Comparison of ENCODE assay signal across 1 cellular context in genomic region chr22:37037669-37038068, GRCh38.
TF ChIP-seq lines count a peak whose summit lies in the region.

No MANE protein-coding gene starts in this region.

TF ChIP-seq in HepG2, 621 proteins besides CTCF, POLR2A, EP300 and RAD21:
- TF ChIP-seq ZFP36L2 (CRISPR knock-in tag; IDR thresholded peaks at IDR 0.05) (no peak), KLF12 (CRISPR knock-in tag; IDR thresholded peaks at IDR 0.05; ENCODE audit: borderline replicate concordance) (no peak), ZNF383 (CRISPR knock-in tag; IDR thresholded peaks at IDR 0.05; ENCODE audit: borderline replicate concordance) (no peak), ZBTB38 (CRISPR knock-in tag; IDR thresholded peaks at IDR 0.05) (peak; percentile 90), HNRNPL (IDR thresholded peaks at IDR 0.05; ENCODE audit: low read depth, low read length) (0 out of 2 replicates have a peak, but pooled peaks have one; percentile 35), ZNF138 (CRISPR knock-in tag; IDR thresholded peaks at IDR 0.05; ENCODE audit: low read depth) (no peak), SCMH1 (CRISPR knock-in tag; IDR thresholded peaks at IDR 0.05; ENCODE audit: borderline replicate concordance) (no peak), MXI1 (IDR thresholded peaks at IDR 0.05; ENCODE audit: borderline replicate concordance, low read depth, low read length) (no peak), ZMYM3 (CRISPR knock-in tag; IDR thresholded peaks at IDR 0.05) (no peak), SAFB2 (CRISPR knock-in tag; IDR thresholded peaks at IDR 0.05; ENCODE audit: borderline replicate concordance, low read depth) (no peak), SRSF9 (IDR thresholded peaks at IDR 0.05; ENCODE audit: borderline replicate concordance, insufficient read depth, low read depth, low read length, poor library complexity, severe bottlenecking) (no peak), SKI (IDR thresholded peaks at IDR 0.05; ENCODE audit: partially characterized antibody) (no peak), ZNF615 (CRISPR knock-in tag; IDR thresholded peaks at IDR 0.05; ENCODE audit: borderline replicate concordance) (no peak), EED (CRISPR knock-in tag; IDR thresholded peaks at IDR 0.05) (no peak), GTF2F1 (IDR thresholded peaks at IDR 0.05; ENCODE audit: low read length) (no peak), ZBTB25 (CRISPR knock-in tag; IDR thresholded peaks at IDR 0.05) (no peak), ZSCAN25 (CRISPR knock-in tag; IDR thresholded peaks at IDR 0.05) (peak; percentile 76; the same call in 1 of the 2 replicates), ZNF761 (CRISPR knock-in tag; conservative IDR thresholded peaks at IDR 0.05) (no peak), ZNF572 (CRISPR knock-in tag; IDR thresholded peaks at IDR 0.05) (no peak), SP5 (CRISPR knock-in tag; IDR thresholded peaks at IDR 0.05; ENCODE audit: borderline replicate concordance, low read depth) (no peak), DRAP1 (CRISPR knock-in tag; IDR thresholded peaks at IDR 0.05) (no peak), NKX3-1 (CRISPR knock-in tag; IDR thresholded peaks at IDR 0.05) (no peak), IRX3 (CRISPR knock-in tag; IDR thresholded peaks at IDR 0.05; ENCODE audit: borderline replicate concordance, low read depth) (no peak), MTF2 (CRISPR knock-in tag; IDR thresholded peaks at IDR 0.05; ENCODE audit: borderline replicate concordance) (no peak), GABPA (IDR thresholded peaks at IDR 0.05; ENCODE audit: low read depth, low read length) (no peak), GABPA (CRISPR knock-in tag; IDR thresholded peaks at IDR 0.05; ENCODE audit: low read depth) (no peak), KDM1A (CRISPR knock-in tag; IDR thresholded peaks at IDR 0.05) (no peak), KDM2A (CRISPR knock-in tag; IDR thresholded peaks at IDR 0.05; ENCODE audit: borderline replicate concordance, low read depth) (no peak), ZNF687 (CRISPR knock-in tag; IDR thresholded peaks at IDR 0.05) (peak; percentile 58), THAP7 (CRISPR knock-in tag; IDR thresholded peaks at IDR 0.05) (no peak), ZNF7 (CRISPR knock-in tag; IDR thresholded peaks at IDR 0.05) (no peak)
- TF ChIP-seq, protein P1, sequence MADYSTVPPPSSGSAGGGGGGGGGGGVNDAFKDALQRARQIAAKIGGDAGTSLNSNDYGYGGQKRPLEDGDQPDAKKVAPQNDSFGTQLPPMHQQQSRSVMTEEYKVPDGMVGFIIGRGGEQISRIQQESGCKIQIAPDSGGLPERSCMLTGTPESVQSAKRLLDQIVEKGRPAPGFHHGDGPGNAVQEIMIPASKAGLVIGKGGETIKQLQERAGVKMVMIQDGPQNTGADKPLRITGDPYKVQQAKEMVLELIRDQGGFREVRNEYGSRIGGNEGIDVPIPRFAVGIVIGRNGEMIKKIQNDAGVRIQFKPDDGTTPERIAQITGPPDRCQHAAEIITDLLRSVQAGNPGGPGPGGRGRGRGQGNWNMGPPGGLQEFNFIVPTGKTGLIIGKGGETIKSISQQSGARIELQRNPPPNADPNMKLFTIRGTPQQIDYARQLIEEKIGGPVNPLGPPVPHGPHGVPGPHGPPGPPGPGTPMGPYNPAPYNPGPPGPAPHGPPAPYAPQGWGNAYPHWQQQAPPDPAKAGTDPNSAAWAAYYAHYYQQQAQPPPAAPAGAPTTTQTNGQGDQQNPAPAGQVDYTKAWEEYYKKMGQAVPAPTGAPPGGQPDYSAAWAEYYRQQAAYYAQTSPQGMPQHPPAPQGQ (CRISPR knock-in tag; IDR thresholded peaks at IDR 0.05; ENCODE audit: borderline replicate concordance), result no peak
- TF ChIP-seq, protein P2, sequence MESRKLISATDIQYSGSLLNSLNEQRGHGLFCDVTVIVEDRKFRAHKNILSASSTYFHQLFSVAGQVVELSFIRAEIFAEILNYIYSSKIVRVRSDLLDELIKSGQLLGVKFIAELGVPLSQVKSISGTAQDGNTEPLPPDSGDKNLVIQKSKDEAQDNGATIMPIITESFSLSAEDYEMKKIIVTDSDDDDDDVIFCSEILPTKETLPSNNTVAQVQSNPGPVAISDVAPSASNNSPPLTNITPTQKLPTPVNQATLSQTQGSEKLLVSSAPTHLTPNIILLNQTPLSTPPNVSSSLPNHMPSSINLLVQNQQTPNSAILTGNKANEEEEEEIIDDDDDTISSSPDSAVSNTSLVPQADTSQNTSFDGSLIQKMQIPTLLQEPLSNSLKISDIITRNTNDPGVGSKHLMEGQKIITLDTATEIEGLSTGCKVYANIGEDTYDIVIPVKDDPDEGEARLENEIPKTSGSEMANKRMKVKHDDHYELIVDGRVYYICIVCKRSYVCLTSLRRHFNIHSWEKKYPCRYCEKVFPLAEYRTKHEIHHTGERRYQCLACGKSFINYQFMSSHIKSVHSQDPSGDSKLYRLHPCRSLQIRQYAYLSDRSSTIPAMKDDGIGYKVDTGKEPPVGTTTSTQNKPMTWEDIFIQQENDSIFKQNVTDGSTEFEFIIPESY (CRISPR knock-in tag; IDR thresholded peaks at IDR 0.05), result peak; percentile 64; the same call in 1 of the 2 replicates
- TF ChIP-seq, protein P3, sequence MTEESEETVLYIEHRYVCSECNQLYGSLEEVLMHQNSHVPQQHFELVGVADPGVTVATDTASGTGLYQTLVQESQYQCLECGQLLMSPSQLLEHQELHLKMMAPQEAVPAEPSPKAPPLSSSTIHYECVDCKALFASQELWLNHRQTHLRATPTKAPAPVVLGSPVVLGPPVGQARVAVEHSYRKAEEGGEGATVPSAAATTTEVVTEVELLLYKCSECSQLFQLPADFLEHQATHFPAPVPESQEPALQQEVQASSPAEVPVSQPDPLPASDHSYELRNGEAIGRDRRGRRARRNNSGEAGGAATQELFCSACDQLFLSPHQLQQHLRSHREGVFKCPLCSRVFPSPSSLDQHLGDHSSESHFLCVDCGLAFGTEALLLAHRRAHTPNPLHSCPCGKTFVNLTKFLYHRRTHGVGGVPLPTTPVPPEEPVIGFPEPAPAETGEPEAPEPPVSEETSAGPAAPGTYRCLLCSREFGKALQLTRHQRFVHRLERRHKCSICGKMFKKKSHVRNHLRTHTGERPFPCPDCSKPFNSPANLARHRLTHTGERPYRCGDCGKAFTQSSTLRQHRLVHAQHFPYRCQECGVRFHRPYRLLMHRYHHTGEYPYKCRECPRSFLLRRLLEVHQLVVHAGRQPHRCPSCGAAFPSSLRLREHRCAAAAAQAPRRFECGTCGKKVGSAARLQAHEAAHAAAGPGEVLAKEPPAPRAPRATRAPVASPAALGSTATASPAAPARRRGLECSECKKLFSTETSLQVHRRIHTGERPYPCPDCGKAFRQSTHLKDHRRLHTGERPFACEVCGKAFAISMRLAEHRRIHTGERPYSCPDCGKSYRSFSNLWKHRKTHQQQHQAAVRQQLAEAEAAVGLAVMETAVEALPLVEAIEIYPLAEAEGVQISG (CRISPR knock-in tag; IDR thresholded peaks at IDR 0.05), result no peak
- TF ChIP-seq, protein P4, sequence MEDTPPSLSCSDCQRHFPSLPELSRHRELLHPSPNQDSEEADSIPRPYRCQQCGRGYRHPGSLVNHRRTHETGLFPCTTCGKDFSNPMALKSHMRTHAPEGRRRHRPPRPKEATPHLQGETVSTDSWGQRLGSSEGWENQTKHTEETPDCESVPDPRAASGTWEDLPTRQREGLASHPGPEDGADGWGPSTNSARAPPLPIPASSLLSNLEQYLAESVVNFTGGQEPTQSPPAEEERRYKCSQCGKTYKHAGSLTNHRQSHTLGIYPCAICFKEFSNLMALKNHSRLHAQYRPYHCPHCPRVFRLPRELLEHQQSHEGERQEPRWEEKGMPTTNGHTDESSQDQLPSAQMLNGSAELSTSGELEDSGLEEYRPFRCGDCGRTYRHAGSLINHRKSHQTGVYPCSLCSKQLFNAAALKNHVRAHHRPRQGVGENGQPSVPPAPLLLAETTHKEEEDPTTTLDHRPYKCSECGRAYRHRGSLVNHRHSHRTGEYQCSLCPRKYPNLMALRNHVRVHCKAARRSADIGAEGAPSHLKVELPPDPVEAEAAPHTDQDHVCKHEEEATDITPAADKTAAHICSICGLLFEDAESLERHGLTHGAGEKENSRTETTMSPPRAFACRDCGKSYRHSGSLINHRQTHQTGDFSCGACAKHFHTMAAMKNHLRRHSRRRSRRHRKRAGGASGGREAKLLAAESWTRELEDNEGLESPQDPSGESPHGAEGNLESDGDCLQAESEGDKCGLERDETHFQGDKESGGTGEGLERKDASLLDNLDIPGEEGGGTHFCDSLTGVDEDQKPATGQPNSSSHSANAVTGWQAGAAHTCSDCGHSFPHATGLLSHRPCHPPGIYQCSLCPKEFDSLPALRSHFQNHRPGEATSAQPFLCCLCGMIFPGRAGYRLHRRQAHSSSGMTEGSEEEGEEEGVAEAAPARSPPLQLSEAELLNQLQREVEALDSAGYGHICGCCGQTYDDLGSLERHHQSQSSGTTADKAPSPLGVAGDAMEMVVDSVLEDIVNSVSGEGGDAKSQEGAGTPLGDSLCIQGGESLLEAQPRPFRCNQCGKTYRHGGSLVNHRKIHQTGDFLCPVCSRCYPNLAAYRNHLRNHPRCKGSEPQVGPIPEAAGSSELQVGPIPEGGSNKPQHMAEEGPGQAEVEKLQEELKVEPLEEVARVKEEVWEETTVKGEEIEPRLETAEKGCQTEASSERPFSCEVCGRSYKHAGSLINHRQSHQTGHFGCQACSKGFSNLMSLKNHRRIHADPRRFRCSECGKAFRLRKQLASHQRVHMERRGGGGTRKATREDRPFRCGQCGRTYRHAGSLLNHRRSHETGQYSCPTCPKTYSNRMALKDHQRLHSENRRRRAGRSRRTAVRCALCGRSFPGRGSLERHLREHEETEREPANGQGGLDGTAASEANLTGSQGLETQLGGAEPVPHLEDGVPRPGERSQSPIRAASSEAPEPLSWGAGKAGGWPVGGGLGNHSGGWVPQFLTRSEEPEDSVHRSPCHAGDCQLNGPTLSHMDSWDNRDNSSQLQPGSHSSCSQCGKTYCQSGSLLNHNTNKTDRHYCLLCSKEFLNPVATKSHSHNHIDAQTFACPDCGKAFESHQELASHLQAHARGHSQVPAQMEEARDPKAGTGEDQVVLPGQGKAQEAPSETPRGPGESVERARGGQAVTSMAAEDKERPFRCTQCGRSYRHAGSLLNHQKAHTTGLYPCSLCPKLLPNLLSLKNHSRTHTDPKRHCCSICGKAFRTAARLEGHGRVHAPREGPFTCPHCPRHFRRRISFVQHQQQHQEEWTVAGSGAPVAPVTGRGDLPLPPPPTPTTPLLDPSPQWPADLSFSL (CRISPR knock-in tag; IDR thresholded peaks at IDR 0.05), result no peak
TF ChIP-seq in HepG2: peak in this region for 5.
